ENCODE assay signal across 11 cellular contexts in the genomic region with DNA sequence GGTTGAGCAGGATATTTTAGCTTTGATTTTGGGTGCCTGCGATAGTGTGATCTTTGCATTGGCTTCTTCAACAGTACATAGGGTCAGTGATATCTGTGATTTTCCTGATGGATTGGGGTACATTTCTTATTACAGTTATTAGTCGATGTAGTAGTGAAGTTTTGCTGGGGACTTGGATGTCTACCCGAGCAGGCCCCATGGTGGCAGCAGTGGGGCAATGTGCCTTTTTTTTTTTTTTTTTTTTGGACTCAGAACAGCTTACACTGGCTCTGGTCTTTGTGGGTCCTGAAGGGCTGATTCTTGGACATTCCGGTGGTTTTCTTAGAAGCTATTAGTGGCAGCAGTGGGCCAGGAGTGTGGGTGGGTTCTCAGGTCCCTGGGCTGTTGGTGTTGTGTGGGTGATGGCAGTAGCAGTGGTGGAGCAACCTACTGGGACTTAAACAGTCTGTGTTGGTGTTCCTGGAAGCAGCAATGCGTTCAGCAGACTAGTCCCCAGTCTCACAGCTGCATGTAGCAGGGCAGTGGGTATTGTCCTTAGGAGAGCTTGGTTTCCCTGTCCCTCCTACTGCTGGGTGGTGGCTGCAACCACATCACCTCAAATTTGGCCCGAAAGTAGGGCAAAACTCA. TPM values are rescaled to one million over a fixed set of nuclear protein-coding genes. Genes with fewer than 3 reads are reported as not detected.
DNase-seq lines count a peak whose midpoint lies in the region; ATAC-seq lines count a peak whose summit lies in the region.
"Had no signal": no experiment of that assay in that cellular context is flagged by ENCODE, and none has a peak within 500 bp of the region (broad histone marks: within the 10 kb centered on the region; RNA-seq: fewer than 3 reads in every experiment).

No MANE protein-coding gene starts in this region.

- no peak for DNase-seq in activated CD4-positive, alpha-beta memory T cell treated with anti-CD3 and anti-CD28 coated beads, Interleukin-2, amount 10 ng/mL, durations not matched to agents 7 days and 5 days
- DNase-seq in activated CD4-positive, alpha-beta memory T cell treated with anti-CD3 and anti-CD28 coated beads for 36 hours = no peak
- peak; percentile 7 for DNase-seq in adipocyte (ENCODE audit: low read depth)
- DNase-seq in stimulated activated effector memory CD8-positive, alpha-beta T cell treated with anti-CD3 and anti-CD28 coated beads, Interleukin-12 subunit alpha, Interleukin-12 subunit beta, amount 100 ng/mL, for 72 hours (ENCODE audit: low spot score in 2 of 2) = peak; percentile 4 to 53
- DNase-seq in stimulated activated CD4-positive, alpha-beta T cell treated with anti-CD3 and anti-CD28 coated beads, Interleukin-4, amount 100 ng/mL, for 4 hours = no peak
- DNase-seq in effector memory CD8-positive, alpha-beta T cell = no peak
- DNase-seq: activated CD4-positive, alpha-beta T cell treated with anti-CD3 and anti-CD28 coated beads for 1 hour; NCI-H1694 treated with DMSO at 0.1 percent for 48 hours had no signal

- POLR2A ChIA-PET in activated CD4-positive, alpha-beta memory T cell treated with anti-CD3 and anti-CD28 coated beads, Interleukin-2, amount 10 ng/mL, durations not matched to agents 7 days and 5 days (lab: Charles Lee) = no interaction called here
- POLR2A ChIA-PET in activated CD4-positive, alpha-beta memory T cell treated with anti-CD3 and anti-CD28 coated beads for 36 hours (lab: Charles Lee) = no interaction called here

- no peaks in the 10 kb centered on the region for H3K36me3 ChIP-seq in adipocyte (ENCODE audit: control insufficient read depth, insufficient read depth, low read length, severe bottlenecking)

- H3K9ac ChIP-seq in adipocyte (ENCODE audit: low read length) = no peak overlapping the region

- peaks cover 7% of the 10 kb centered on the region for H3K27me3 Mint-ChIP-seq in activated CD4-positive, alpha-beta memory T cell treated with anti-CD3 and anti-CD28 coated beads, Interleukin-2, amount 10 ng/mL, durations not matched to agents 7 days and 5 days
- H3K27me3 Mint-ChIP-seq in activated CD4-positive, alpha-beta memory T cell treated with anti-CD3 and anti-CD28 coated beads for 36 hours = peaks cover 4% of the 10 kb centered on the region
- H3K27me3 Mint-ChIP-seq in effector memory CD8-positive, alpha-beta T cell = no peaks in the 10 kb centered on the region
- H3K27me3 Mint-ChIP-seq: B cell had no signal

- CTCF ChIA-PET in activated CD4-positive, alpha-beta memory T cell treated with anti-CD3 and anti-CD28 coated beads, Interleukin-2, amount 10 ng/mL, durations not matched to agents 7 days and 5 days (lab: Charles Lee) = interaction anchor here (0.7 to 1.3 kb wide), 2 partner anchors 16 to 377 kb away, joined by 3 to 4 read pairs; no protein-coding TSS in a partner anchor
- CTCF ChIA-PET in activated CD4-positive, alpha-beta memory T cell treated with anti-CD3 and anti-CD28 coated beads for 36 hours (lab: Charles Lee) = interaction anchor here (0.6 to 3.5 kb wide), 3 partner anchors 16 to 376 kb away, joined by 3 to 12 read pairs (median 3); no protein-coding TSS in a partner anchor

- H3K36me3 Mint-ChIP-seq in activated CD4-positive, alpha-beta memory T cell treated with anti-CD3 and anti-CD28 coated beads, Interleukin-2, amount 10 ng/mL, durations not matched to agents 7 days and 5 days (ENCODE audit: low read depth) = no peaks in the 10 kb centered on the region
- no peaks in the 10 kb centered on the region for H3K36me3 Mint-ChIP-seq in activated CD4-positive, alpha-beta memory T cell treated with anti-CD3 and anti-CD28 coated beads for 36 hours
- no peaks in the 10 kb centered on the region for H3K36me3 Mint-ChIP-seq in stimulated activated effector memory CD8-positive, alpha-beta T cell treated with anti-CD3 and anti-CD28 coated beads, Interleukin-12 subunit alpha, Interleukin-12 subunit beta, amount 100 ng/mL, for 72 hours
- H3K36me3 Mint-ChIP-seq in effector memory CD8-positive, alpha-beta T cell (ENCODE audit: insufficient read depth) = no peaks in the 10 kb centered on the region

- H3K4me3 Mint-ChIP-seq in activated CD4-positive, alpha-beta memory T cell treated with anti-CD3 and anti-CD28 coated beads, Interleukin-2, amount 10 ng/mL, durations not matched to agents 7 days and 5 days = no peak overlapping the region
- H3K4me3 Mint-ChIP-seq in activated CD4-positive, alpha-beta memory T cell treated with anti-CD3 and anti-CD28 coated beads for 36 hours = no peak overlapping the region
- peak overlapping the region; percentile 26 for H3K4me3 Mint-ChIP-seq in stimulated activated effector memory CD8-positive, alpha-beta T cell treated with anti-CD3 and anti-CD28 coated beads, Interleukin-12 subunit alpha, Interleukin-12 subunit beta, amount 100 ng/mL, for 72 hours
- H3K4me3 Mint-ChIP-seq in effector memory CD8-positive, alpha-beta T cell = no peak overlapping the region
- H3K4me3 Mint-ChIP-seq: B cell had no signal

- no peaks in the 10 kb centered on the region for H3K9me3 ChIP-seq in adipocyte (ENCODE audit: control insufficient read depth, low read length)

- H3K27ac Mint-ChIP-seq in activated CD4-positive, alpha-beta memory T cell treated with anti-CD3 and anti-CD28 coated beads, Interleukin-2, amount 10 ng/mL, durations not matched to agents 7 days and 5 days = peak overlapping the region; percentile 18
- H3K27ac Mint-ChIP-seq in activated CD4-positive, alpha-beta memory T cell treated with anti-CD3 and anti-CD28 coated beads for 36 hours = no peak overlapping the region
- H3K27ac Mint-ChIP-seq in stimulated activated effector memory CD8-positive, alpha-beta T cell treated with anti-CD3 and anti-CD28 coated beads, Interleukin-12 subunit alpha, Interleukin-12 subunit beta, amount 100 ng/mL, for 72 hours = peak overlapping the region; percentile 0
- peak overlapping the region in 1 of 2 donors; percentile 36 for H3K27ac Mint-ChIP-seq in effector memory CD8-positive, alpha-beta T cell
- H3K27ac Mint-ChIP-seq: B cell had no signal

- H3K4me3 ChIP-seq in adipocyte (ENCODE audit: low read length) = no peak overlapping the region

- no peaks in the 10 kb centered on the region for H3K9me3 Mint-ChIP-seq in activated CD4-positive, alpha-beta memory T cell treated with anti-CD3 and anti-CD28 coated beads, Interleukin-2, amount 10 ng/mL, durations not matched to agents 7 days and 5 days
- H3K9me3 Mint-ChIP-seq in activated CD4-positive, alpha-beta memory T cell treated with anti-CD3 and anti-CD28 coated beads for 36 hours = peaks cover under 1% of the 10 kb centered on the region
- H3K9me3 Mint-ChIP-seq in stimulated activated effector memory CD8-positive, alpha-beta T cell treated with anti-CD3 and anti-CD28 coated beads, Interleukin-12 subunit alpha, Interleukin-12 subunit beta, amount 100 ng/mL, for 72 hours = peaks cover 3% of the 10 kb centered on the region
- H3K9me3 Mint-ChIP-seq in effector memory CD8-positive, alpha-beta T cell = peaks cover 0 to 2% of the 10 kb centered on the region in 2 donors

- intact Hi-C loops in activated CD4-positive, alpha-beta memory T cell treated with anti-CD3 and anti-CD28 coated beads for 36 hours (cut with micrococcal nuclease) = no loop called here

- H3K4me1 Mint-ChIP-seq in activated CD4-positive, alpha-beta memory T cell treated with anti-CD3 and anti-CD28 coated beads, Interleukin-2, amount 10 ng/mL, durations not matched to agents 7 days and 5 days = peaks cover 16% of the 10 kb centered on the region
- peaks cover 13% of the 10 kb centered on the region for H3K4me1 Mint-ChIP-seq in activated CD4-positive, alpha-beta memory T cell treated with anti-CD3 and anti-CD28 coated beads for 36 hours (ENCODE audit: low read depth)
- H3K4me1 Mint-ChIP-seq in stimulated activated effector memory CD8-positive, alpha-beta T cell treated with anti-CD3 and anti-CD28 coated beads, Interleukin-12 subunit alpha, Interleukin-12 subunit beta, amount 100 ng/mL, for 72 hours = peaks cover 24% of the 10 kb centered on the region
- H3K4me1 Mint-ChIP-seq in effector memory CD8-positive, alpha-beta T cell (ENCODE audit: low read depth in 2 of 2) = peaks cover 0 to 9% of the 10 kb centered on the region in 2 donors
- H3K4me1 Mint-ChIP-seq: B cell had no signal

- H3K4me1 ChIP-seq in adipocyte (ENCODE audit: control insufficient read depth, insufficient read depth, low read length) = no peaks in the 10 kb centered on the region

- peaks cover 4% of the 10 kb centered on the region for H3K27me3 ChIP-seq in adipocyte (replicated peaks; ENCODE audit: control insufficient read depth, insufficient read depth, low read length)

- ATAC-seq in HG03520 (IDR thresholded peaks at IDR 0.05; ENCODE audit: unreplicated experiment) (peak; percentile 35), GM21528 (IDR thresholded peaks at IDR 0.05; ENCODE audit: low FRiP score, unreplicated experiment) (no peak)
- peak; percentile 80 for ATAC-seq in stimulated activated effector memory CD8-positive, alpha-beta T cell treated with anti-CD3 and anti-CD28 coated beads, Interleukin-12 subunit alpha, Interleukin-12 subunit beta, amount 100 ng/mL, for 72 hours
- ATAC-seq in effector memory CD8-positive, alpha-beta T cell (replicated peaks) = no peak

RNA-seq across cellular contexts. Expression of gene SLC4A10, which starts 53.7 kb away (rescaled TPM):
- 1 to 10 TPM; 3.2 to 3.3 TPM for total RNA-seq in activated CD4-positive, alpha-beta memory T cell treated with anti-CD3 and anti-CD28 coated beads, Interleukin-2, amount 10 ng/mL, durations not matched to agents 7 days and 5 days
- total RNA-seq in activated CD4-positive, alpha-beta memory T cell treated with anti-CD3 and anti-CD28 coated beads for 36 hours = 1 to 10 TPM; 1.7 to 2.1 TPM
- total RNA-seq: B cell had no signal

Comparison
In these comparisons a context has a peak if more than half of its experiments do, and no peak if none do; other contexts are left out.
1. DNase-seq: peak in adipocyte (single experiment) and stimulated activated effector memory CD8-positive, alpha-beta T cell treated with anti-CD3 and anti-CD28 coated beads, Interleukin-12 subunit alpha, Interleukin-12 subunit beta, amount 100 ng/mL, for 72 hours (2 of 2); none in activated CD4-positive, alpha-beta memory T cell treated with anti-CD3 and anti-CD28 coated beads, Interleukin-2, amount 10 ng/mL, durations not matched to agents 7 days and 5 days (single experiment), activated CD4-positive, alpha-beta memory T cell treated with anti-CD3 and anti-CD28 coated beads for 36 hours (single experiment), stimulated activated CD4-positive, alpha-beta T cell treated with anti-CD3 and anti-CD28 coated beads, Interleukin-4, amount 100 ng/mL, for 4 hours (0 of 2) and effector memory CD8-positive, alpha-beta T cell (0 of 3).
2. ATAC-seq: peak in HG03520 (single experiment) and stimulated activated effector memory CD8-positive, alpha-beta T cell treated with anti-CD3 and anti-CD28 coated beads, Interleukin-12 subunit alpha, Interleukin-12 subunit beta, amount 100 ng/mL, for 72 hours (single experiment); none in effector memory CD8-positive, alpha-beta T cell (single experiment) and GM21528 (single experiment).